ENCODE assay signal across 1 cellular context in the genomic region with DNA sequence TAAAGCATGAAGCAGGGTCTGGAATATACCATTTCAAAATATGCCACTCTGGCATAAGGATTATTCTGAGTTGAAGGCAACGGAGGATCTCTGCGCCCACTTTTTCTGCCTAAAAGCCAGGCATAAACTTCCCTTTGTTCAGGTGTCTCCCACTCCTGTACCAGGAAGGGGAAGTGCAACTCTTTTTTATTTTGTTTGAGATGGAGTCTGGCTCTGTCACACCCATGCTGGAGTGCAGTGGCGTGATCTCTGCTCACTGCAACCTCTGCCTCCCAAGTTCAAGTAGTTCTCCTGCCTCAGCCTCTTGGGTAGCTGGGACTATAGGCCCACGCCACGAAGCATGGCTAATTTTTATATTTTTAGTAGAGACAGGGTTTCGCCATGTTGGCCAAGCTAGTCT.
TF ChIP-seq lines count a peak whose summit lies in the region.

No MANE protein-coding gene starts in this region.

TF ChIP-seq in HepG2, 621 proteins besides CTCF, POLR2A, EP300 and RAD21:
- 0 out of 2 replicates have a peak, but pooled peaks have one; percentile 33 for TF ChIP-seq PRDM10 (CRISPR knock-in tag; IDR thresholded peaks at IDR 0.05; ENCODE audit: low read depth)
- no peak for TF ChIP-seq MTF2 (CRISPR knock-in tag; IDR thresholded peaks at IDR 0.05; ENCODE audit: borderline replicate concordance)
- no peak for TF ChIP-seq ZNF615 (CRISPR knock-in tag; IDR thresholded peaks at IDR 0.05; ENCODE audit: borderline replicate concordance)
- TF ChIP-seq HOXA9 (CRISPR knock-in tag; IDR thresholded peaks at IDR 0.05; ENCODE audit: borderline replicate concordance) = no peak
